ENCODE assay signal across 20 cellular contexts in genomic region chr10:58621379-58622077, GRCh38.
"Had no signal": no experiment of that assay in that cellular context is flagged by ENCODE, and none has a peak within 500 bp of the region (broad histone marks: within the 10 kb centered on the region; RNA-seq: fewer than 3 reads in every experiment).

No MANE protein-coding gene starts in this region.

- H3K4me1 ChIP-seq: colonic mucosa, gastroesophageal sphincter, right lobe of liver, vagina had no signal

- H3K27me3 ChIP-seq: body of pancreas, colonic mucosa, gastroesophageal sphincter, hepatocyte, right lobe of liver, vagina had no signal

- H2AFZ ChIP-seq: hepatocyte had no signal

- H3K36me3 ChIP-seq: colonic mucosa, right lobe of liver, vagina had no signal

- H3K4me2 ChIP-seq: hepatocyte had no signal

- H3K9me3 ChIP-seq: body of pancreas, colonic mucosa, gastroesophageal sphincter, right lobe of liver, vagina had no signal

- ATAC-seq: body of pancreas; gastroesophageal sphincter; left ventricle myocardium superior; naive thymus-derived CD4-positive, alpha-beta T cell; right lobe of liver; stimulated activated effector memory CD8-positive, alpha-beta T cell treated with anti-CD3 and anti-CD28 coated beads, Interleukin-12 subunit alpha, Interleukin-12 subunit beta, amount 100 ng/mL, for 72 hours had no signal

- DNase-seq: activated CD4-positive, alpha-beta T cell treated with anti-CD3 and anti-CD28 coated beads for 48 hours; activated CD4-positive, alpha-beta T cell treated with anti-CD3 and anti-CD28 coated beads, Interleukin-2, amount 50 U/mL, for 48 hours; activated CD8-positive, alpha-beta memory T cell treated with anti-CD3 and anti-CD28 coated beads for 24 hours; activated effector memory CD4-positive, alpha-beta T cell treated with Interleukin-2 at 50 U/mL for 16 hours; activated naive CD4-positive, alpha-beta T cell treated with Interleukin-2 at 50 U/mL for 16 hours; anterior cingulate cortex; body of pancreas; colonic mucosa; effector CD8-positive, alpha-beta T cell; islet precursor cell; left ventricle myocardium superior; naive thymus-derived CD4-positive, alpha-beta T cell; right lobe of liver; stimulated activated CD4-positive, alpha-beta T cell treated with anti-CD3 and anti-CD28 coated beads, Interleukin-4, amount 100 ng/mL, for 24 hours had no signal

- H3K27ac ChIP-seq: body of pancreas, colonic mucosa, epithelial cell of prostate, gastroesophageal sphincter, hepatocyte, right lobe of liver, vagina had no signal

- H3K4me3 ChIP-seq: body of pancreas, colonic mucosa, gastroesophageal sphincter, hepatocyte, right lobe of liver, skin epidermis, vagina had no signal
